Comparison of ENCODE assay signal across 10 cellular contexts in genomic region chr12:50506753-50507473, GRCh38. TPM values are rescaled to one million over a fixed set of nuclear protein-coding genes. Genes with fewer than 3 reads are reported as not detected.
DNase-seq lines count a peak whose midpoint lies in the region; ATAC-seq, FAIRE-seq and TF ChIP-seq lines count a peak whose summit lies in the region.
"Had no signal": no experiment of that assay in that cellular context is flagged by ENCODE, and none has a peak within 500 bp of the region (broad histone marks: within the 10 kb centered on the region; RNA-seq: fewer than 3 reads in every experiment).

No MANE protein-coding gene starts in this region.

- H4K20me1 ChIP-seq in GM12878 (ENCODE audit: control insufficient read depth, insufficient read depth) = no peaks in the 10 kb centered on the region

- H3K79me2 ChIP-seq in GM12878 (ENCODE audit: control insufficient read depth, insufficient read depth, low read length) = peaks cover 67% of the 10 kb centered on the region

- H3K4me2 ChIP-seq in GM12878 (ENCODE audit: control insufficient read depth, insufficient read depth) = peak overlapping the region; percentile 88

- H3K27ac ChIP-seq in GM12878 (ENCODE audit: control insufficient read depth, insufficient read depth) (peak overlapping the region; percentile 89), right lobe of liver (peak overlapping the region; percentile 30 to 95 (median 91)), suprapubic skin (peak overlapping the region; percentile 97)

- no peaks in the 10 kb centered on the region for H3K27me3 Mint-ChIP-seq in activated T-cell treated with anti-CD3 and anti-CD28 coated beads, Interleukin-2, amount 50 U/mL, for 4 hours (ENCODE audit: low read depth)

- peaks cover 48% of the 10 kb centered on the region for H3K4me1 Mint-ChIP-seq in activated T-cell treated with anti-CD3 and anti-CD28 coated beads, Interleukin-2, amount 50 U/mL, for 4 hours (ENCODE audit: low read depth)

- H3K9ac ChIP-seq in GM12878 (ENCODE audit: control insufficient read depth, insufficient read depth, low read length) = peak overlapping the region; percentile 95

- H3K27me3 ChIP-seq in GM12878 (replicated peaks in 1 of 2; ENCODE audit: control insufficient read depth in 2 of 2, insufficient read depth in 2 of 2, low read length in 1 of 2) (no peaks in the 10 kb centered on the region), right lobe of liver (no peaks in the 10 kb centered on the region), suprapubic skin (no peaks in the 10 kb centered on the region)

- peaks cover 22% of the 10 kb centered on the region for H3K4me1 ChIP-seq in GM12878 (ENCODE audit: control insufficient read depth, insufficient read depth, low read length)
- peaks cover 0 to 59% (median 15%) of the 10 kb centered on the region in 4 donors for H3K4me1 ChIP-seq in right lobe of liver
- peaks cover 51% of the 10 kb centered on the region for H3K4me1 ChIP-seq in suprapubic skin

- CTCF ChIA-PET in GM12878 (lab: Yijun Ruan, JAX) = interaction anchor here (0.8 to 8.7 kb wide), 16 partner anchors 12 to 295 kb away, joined by 3 to 181 read pairs (median 4); no protein-coding TSS in a partner anchor

- H3K36me3 ChIP-seq in GM12878 (ENCODE audit: control insufficient read depth in 2 of 2, insufficient read depth in 2 of 2, low read length in 1 of 2) = no peaks in the 10 kb centered on the region
- H3K36me3 ChIP-seq in right lobe of liver = no peaks in the 10 kb centered on the region
- no peaks in the 10 kb centered on the region for H3K36me3 ChIP-seq in suprapubic skin

- TF ChIP-seq EP300 in GM12878 (IDR thresholded peaks at IDR 0.05; ENCODE audit: borderline replicate concordance in 1 of 2, control insufficient read depth in 1 of 2, low read depth in 2 of 2, low read length in 2 of 2) (no peak), suprapubic skin (IDR thresholded peaks at IDR 0.05) (no peak)

- no peak for TF ChIP-seq RAD21 in GM12878 (IDR thresholded peaks at IDR 0.05; ENCODE audit: insufficient read depth, low read depth, low read length)

- DNase-seq in activated T-cell treated with anti-CD3 and anti-CD28 coated beads, Interleukin-2, amount 50 U/mL, for 4 hours = no peak
- DNase-seq in activated T-cell treated with anti-CD3 and anti-CD28 coated beads, Interleukin-2, amount 50 U/mL, for 48 hours = no peak
- DNase-seq in GM12878 (ENCODE audit: low read depth, low spot score) (no peak), right lobe of liver (no peak), suprapubic skin (ENCODE audit: low spot score in 2 of 2) (no peak), HUDEP-2 (lab: John Stamatoyannopoulos, UW; ENCODE audit: unreplicated experiment in 76 of 76) (no peak)
- DNase-seq in stimulated activated CD8-positive, alpha-beta memory T cell treated with anti-CD3 and anti-CD28 coated beads, Interleukin-4, amount 100 ng/mL, for 48 hours = no peak
- DNase-seq: NCI-H748 treated with DMSO at 0.1 percent for 48 hours had no signal

- H3K9me3 ChIP-seq in GM12878 (replicated peaks; ENCODE audit: control insufficient read depth, insufficient read depth, low read length) = no peaks in the 10 kb centered on the region
- no peaks in the 10 kb centered on the region for H3K9me3 ChIP-seq in right lobe of liver
- no peaks in the 10 kb centered on the region for H3K9me3 ChIP-seq in suprapubic skin

- 35% methylated on average over 2 of the region's 2 CpGs for WGBS in GM12878 (ENCODE audit: insufficient coverage, insufficient replicate concordance, low lambda C conversion rate, missing lambda C conversion rate)
- 3% methylated on average over 2 of the region's 2 CpGs for WGBS in right lobe of liver (ENCODE audit: insufficient coverage, low coverage, low lambda C conversion rate, missing lambda C conversion rate)
- 21% methylated on average over 2 of the region's 2 CpGs for WGBS in suprapubic skin

- SMC1A ChIA-PET in GM12878 (lab: Charles Lee; ENCODE audit: uncharacterized antibody, unreplicated experiment) = interaction anchor here (1.0 to 12.5 kb wide), 23 partner anchors 8 to 258 kb away, joined by 3 to 227 read pairs (median 11); no protein-coding TSS in a partner anchor

- no peak for TF ChIP-seq POLR2A in GM12878 (IDR thresholded peaks at IDR 0.05; ENCODE audit: low read depth, low read length)
- TF ChIP-seq POLR2A in right lobe of liver (IDR thresholded peaks at IDR 0.05) = no peak
- TF ChIP-seq POLR2A in suprapubic skin (IDR thresholded peaks at IDR 0.05) = no peak

- peak overlapping the region; percentile 98 for H3K4me3 Mint-ChIP-seq in activated T-cell treated with anti-CD3 and anti-CD28 coated beads, Interleukin-2, amount 50 U/mL, for 4 hours

- POLR2A ChIA-PET in GM12878 (lab: Charles Lee) = interaction anchor here (0.8 to 6.4 kb wide), 12 partner anchors 9 to 257 kb away, joined by 3 to 58 read pairs (median 3); partner anchors contain the start of gene ATF1

- no peak for FAIRE-seq in GM12878 (lab: Jason Lieb, UNC)
- FAIRE-seq: H1 had no signal

- no TSS peak for BruUV-seq in GM12878 (replicated peaks; lab: Mats Ljungman, UMichigan)

- H3K9me3 Mint-ChIP-seq in activated T-cell treated with anti-CD3 and anti-CD28 coated beads, Interleukin-2, amount 50 U/mL, for 4 hours = no peaks in the 10 kb centered on the region

- in situ Hi-C loops in GM12878 (cut with MboI) = loop anchor here (5.0 kb wide), 1 partner anchor 130 kb away; no protein-coding TSS in a partner anchor

- RAD21 ChIA-PET in GM12878 (lab: Charles Lee; ENCODE audit: unreplicated experiment) = interaction anchor here (1.0 to 8.6 kb wide), 20 partner anchors 9 to 258 kb away, joined by 3 to 179 read pairs (median 10); partner anchors contain the start of gene ATF1

- TF ChIP-seq CTCF in GM12878 (IDR thresholded peaks at IDR 0.05 in 2 of 3, conservative IDR thresholded peaks at IDR 0.05 in 1 of 3; ENCODE audit: control insufficient read depth in 2 of 3, extremely low read depth in 1 of 3, insufficient read depth in 1 of 3, low read depth in 3 of 3, low read length in 3 of 3) = no peak
- no peak for TF ChIP-seq CTCF in right lobe of liver (IDR thresholded peaks at IDR 0.05)
- TF ChIP-seq CTCF in suprapubic skin (IDR thresholded peaks at IDR 0.05) = no peak

- no peak for ATAC-seq in activated T-cell treated with anti-CD3 and anti-CD28 coated beads, Interleukin-2, amount 50 U/mL, for 4 hours
- ATAC-seq in GM12878 (no peak), right lobe of liver (peak in 1 of 4 donors; percentile 15), GM19035 (IDR thresholded peaks at IDR 0.05; ENCODE audit: unreplicated experiment) (no peak)

- no peak overlapping the region for H2AFZ ChIP-seq in GM12878 (ENCODE audit: control insufficient read depth, low read depth, low read length)

- intact Hi-C loops in GM12878 (cut with micrococcal nuclease; ENCODE audit: unreplicated experiment) (loop anchor here (5.0 kb wide), 1 partner anchor 35 kb away; no protein-coding TSS in a partner anchor), right lobe of liver (cut with DNase I) (loop anchor here in 1 of 2 donors (10.0 kb wide), 2 partner anchors 128 to 208 kb away; no protein-coding TSS in a partner anchor)

- H3K36me3 Mint-ChIP-seq in activated T-cell treated with anti-CD3 and anti-CD28 coated beads, Interleukin-2, amount 50 U/mL, for 4 hours (ENCODE audit: insufficient read depth) = no peaks in the 10 kb centered on the region

- H3K4me3 ChIP-seq in GM12878 (peak overlapping the region; percentile 96), right lobe of liver (peak overlapping the region; percentile 73 to 85 (median 79)), suprapubic skin (peak overlapping the region; percentile 96)

TF ChIP-seq in GM12878, 131 proteins besides CTCF, POLR2A, EP300 and RAD21 (continues in another document):
- TF ChIP-seq YY1 (IDR thresholded peaks at IDR 0.05; ENCODE audit: low read depth, low read length) = no peak
- TF ChIP-seq, protein P1, sequence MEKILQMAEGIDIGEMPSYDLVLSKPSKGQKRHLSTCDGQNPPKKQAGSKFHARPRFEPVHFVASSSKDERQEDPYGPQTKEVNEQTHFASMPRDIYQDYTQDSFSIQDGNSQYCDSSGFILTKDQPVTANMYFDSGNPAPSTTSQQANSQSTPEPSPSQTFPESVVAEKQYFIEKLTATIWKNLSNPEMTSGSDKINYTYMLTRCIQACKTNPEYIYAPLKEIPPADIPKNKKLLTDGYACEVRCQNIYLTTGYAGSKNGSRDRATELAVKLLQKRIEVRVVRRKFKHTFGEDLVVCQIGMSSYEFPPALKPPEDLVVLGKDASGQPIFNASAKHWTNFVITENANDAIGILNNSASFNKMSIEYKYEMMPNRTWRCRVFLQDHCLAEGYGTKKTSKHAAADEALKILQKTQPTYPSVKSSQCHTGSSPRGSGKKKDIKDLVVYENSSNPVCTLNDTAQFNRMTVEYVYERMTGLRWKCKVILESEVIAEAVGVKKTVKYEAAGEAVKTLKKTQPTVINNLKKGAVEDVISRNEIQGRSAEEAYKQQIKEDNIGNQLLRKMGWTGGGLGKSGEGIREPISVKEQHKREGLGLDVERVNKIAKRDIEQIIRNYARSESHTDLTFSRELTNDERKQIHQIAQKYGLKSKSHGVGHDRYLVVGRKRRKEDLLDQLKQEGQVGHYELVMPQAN (conservative IDR thresholded peaks at IDR 0.05) = 0 out of 2 replicates have a peak, but pooled peaks have one; percentile 34

RNA-seq across cellular contexts. Expression of gene DIP2B, which starts 2.1 kb away (rescaled TPM):
- total RNA-seq in activated T-cell treated with anti-CD3 and anti-CD28 coated beads, Interleukin-2, amount 50 U/mL, for 4 hours = 10 to 100 TPM; 29.9 to 49.0 (median 40.2) TPM
- 77.3 and 79.8 TPM in 2 replicates for total RNA-seq in GM12878 (2013; cell fraction: nucleolus; rRNA removed)
- total RNA-seq in GM12878 (2014; rRNA removed) (18.2 and 19.1 TPM in 2 replicates), GM12878 (2014; rRNA removed; fragmentation: Illumina TruSeq; extraction: Trizol) (22.2 and 22.3 TPM in 2 replicates), GM12878 (2021) (28.5 and 30.0 TPM in 2 replicates), right lobe of liver (10 to 100 TPM; 11.1 to 24.0 (median 14.8) TPM), suprapubic skin (10 to 100 TPM; 68.6 to 97.2 (median 73.7) TPM)
- 9.3 TPM for polyA plus RNA-seq in GM12878 (2011; ENCODE audit: low read depth)
- polyA plus RNA-seq in GM12878 (2011; rRNA removed) (20.7 and 22.2 TPM in 2 replicates), GM12878 (2014; fragmentation: Illumina TruSeq; extraction: Trizol) (24.4 and 27.1 TPM in 2 replicates), GM12878 (2014; fragmentation: Nextera tagmentation; extraction: Ambion mirVana) (1 to 10 TPM; 4.5 to 4.6 TPM), GM12878 (2014; rRNA removed) (16.5 and 18.3 TPM in 2 replicates), GM12878 (2016; fragmentation: Nextera tagmentation; extraction: Ambion mirVana) (10 to 100 TPM; 14.3 to 19.0 TPM)
- polyA plus RNA-seq in GM12878 (2011; cell fraction: cytosol; rRNA removed) = 16.0 and 17.4 TPM in 2 replicates
- 20.7 and 21.0 TPM in 2 replicates for polyA plus RNA-seq in GM12878 (2011; cell fraction: nucleus; rRNA removed)
- 10.0 and 14.7 TPM in 2 replicates for polyA plus RNA-seq in GM12878 (2012)
- polyA minus RNA-seq in GM12878 (2011; rRNA and poly(A)+ RNA removed) = 53.0 and 57.6 TPM in 2 replicates
- polyA minus RNA-seq in GM12878 (2011; cell fraction: cytosol; rRNA and poly(A)+ RNA removed) = 14.8 and 17.8 TPM in 2 replicates
- 18.7 and 25.4 TPM in 2 replicates for polyA minus RNA-seq in GM12878 (2011; cell fraction: nucleus; rRNA and poly(A)+ RNA removed)
